In the genomic region with DNA sequence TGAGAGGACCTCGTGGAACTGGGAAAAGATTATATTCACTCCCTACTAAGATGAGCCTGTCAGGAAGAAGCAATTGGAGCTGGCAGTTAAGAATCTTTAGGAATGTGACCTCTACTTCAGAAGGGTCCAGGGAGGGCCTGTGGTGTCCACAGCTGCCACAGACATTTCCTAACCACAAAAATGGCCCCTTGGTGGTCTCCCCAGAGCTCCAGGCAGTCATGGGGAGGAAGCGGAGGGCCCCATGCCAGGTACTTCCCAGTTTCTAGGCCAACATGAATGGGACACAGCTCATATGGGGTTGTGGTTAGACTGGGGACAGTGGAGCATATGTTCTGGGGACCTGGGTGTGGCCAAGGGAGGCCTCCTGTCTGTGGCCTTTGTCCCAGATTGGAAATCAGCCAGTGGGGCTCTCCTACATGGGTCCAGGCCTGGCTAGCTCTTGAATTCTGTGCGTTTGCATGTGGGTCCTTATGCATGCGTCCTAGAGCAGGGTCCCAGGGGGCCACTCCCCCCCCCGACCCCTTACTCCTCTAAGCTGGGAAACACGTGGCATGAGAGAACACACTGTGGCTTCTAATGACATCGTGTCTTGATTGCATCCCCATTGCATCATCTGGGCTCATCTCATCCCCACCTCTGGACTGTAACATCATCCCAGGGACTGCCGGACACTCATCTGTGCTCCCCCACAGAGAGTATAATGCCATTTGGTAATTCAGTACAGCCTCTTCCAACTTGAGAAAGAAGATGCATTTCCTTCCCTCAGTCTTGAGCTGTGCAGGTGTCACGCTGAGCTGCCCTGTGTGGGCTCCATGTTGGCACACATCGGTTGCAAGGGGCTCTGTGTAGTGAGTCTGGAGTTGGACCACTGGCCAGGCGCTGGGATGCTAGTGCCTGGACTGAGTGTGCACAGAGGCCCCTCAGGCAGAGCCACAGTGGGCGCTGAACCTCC, we compare ENCODE assay signal across 8 cellular contexts. TPM values are rescaled to one million over a fixed set of nuclear protein-coding genes. Genes with fewer than 3 reads are reported as not detected.
DNase-seq lines count a peak whose midpoint lies in the region; ATAC-seq and TF ChIP-seq lines count a peak whose summit lies in the region.

No MANE protein-coding gene starts in this region.

- intact Hi-C loops in stomach (cut with DNase I; ENCODE audit: low total_unique reads), result no loop called here

- H3K27me3 ChIP-seq in stomach, result no peaks in the 10 kb centered on the region

- peaks cover 61 to 98% (median 86%) of the 10 kb centered on the region in 4 donors for H3K4me1 ChIP-seq in stomach

- WGBS in stomach, 5 donors, result 65 to 80% (median 76%) methylated on average over 11 to 12 of the region's 12 CpGs

- H3K4me3 ChIP-seq in stomach, result no peak overlapping the region

- no peak for TF ChIP-seq POLR2A in stomach (IDR thresholded peaks at IDR 0.05)

- peak; percentile 46 for DNase-seq in activated CD8-positive, alpha-beta memory T cell treated with anti-CD3 and anti-CD28 coated beads, Interleukin-2, amount 50 U/mL, for 48 hours
- DNase-seq in activated CD8-positive, alpha-beta memory T cell treated with anti-CD3 and anti-CD28 coated beads, Interleukin-2, amount 50 U/mL, for 4 hours, result no peak
- DNase-seq in RPMI7951 (ENCODE audit: low read depth) (peak; percentile 99), fibroblast of gingiva (ENCODE audit: low read depth) (peak; percentile 89), stomach (peak; percentile 49), NCI-H2227 treated with DMSO at 0.1 percent for 48 hours (lab: John Stamatoyannopoulos, UW) (no peak)

- H3K36me3 ChIP-seq in stomach, result peaks cover 0 to 10% (median 4%) of the 10 kb centered on the region in 4 donors

- peak overlapping the region; percentile 42 to 88 (median 71) for H3K27ac ChIP-seq in stomach

- TF ChIP-seq EP300 in stomach (IDR thresholded peaks at IDR 0.05), result no peak

- ATAC-seq in HG03460 (IDR thresholded peaks at IDR 0.05; ENCODE audit: unreplicated experiment), result no peak
- ATAC-seq in GM19467 (IDR thresholded peaks at IDR 0.05; ENCODE audit: unreplicated experiment), result no peak

- no peak for TF ChIP-seq CTCF in stomach (IDR thresholded peaks at IDR 0.05)

- H3K9me3 ChIP-seq in stomach, result no peaks in the 10 kb centered on the region

RNA-seq across cellular contexts. Expression of gene IRF1, which starts 31.3 kb away (rescaled TPM):
- 34.1 and 42.1 TPM in 2 replicates for total RNA-seq in RPMI7951 (2014; rRNA removed; shearing (Covaris generic))
- 100 to 1,000 TPM in 2 of 5 donors, 10 to 100 TPM in 3; 18.0 to 256 (median 91.5) TPM for total RNA-seq in stomach
- polyA plus RNA-seq in stomach, result 10 to 100 TPM; 17.1 to 80.2 (median 49.1) TPM

Comparison
In these comparisons a context has a peak if more than half of its experiments do, and no peak if none do; other contexts are left out.
1. DNase-seq: peak in activated CD8-positive, alpha-beta memory T cell treated with anti-CD3 and anti-CD28 coated beads, Interleukin-2, amount 50 U/mL, for 48 hours (single experiment), RPMI7951 (single experiment), fibroblast of gingiva (single experiment) and stomach (single experiment); none in activated CD8-positive, alpha-beta memory T cell treated with anti-CD3 and anti-CD28 coated beads, Interleukin-2, amount 50 U/mL, for 4 hours (single experiment) and NCI-H2227 treated with DMSO at 0.1 percent for 48 hours (single experiment).